8 cellular contexts compared by ENCODE assay signal in the genomic region with DNA sequence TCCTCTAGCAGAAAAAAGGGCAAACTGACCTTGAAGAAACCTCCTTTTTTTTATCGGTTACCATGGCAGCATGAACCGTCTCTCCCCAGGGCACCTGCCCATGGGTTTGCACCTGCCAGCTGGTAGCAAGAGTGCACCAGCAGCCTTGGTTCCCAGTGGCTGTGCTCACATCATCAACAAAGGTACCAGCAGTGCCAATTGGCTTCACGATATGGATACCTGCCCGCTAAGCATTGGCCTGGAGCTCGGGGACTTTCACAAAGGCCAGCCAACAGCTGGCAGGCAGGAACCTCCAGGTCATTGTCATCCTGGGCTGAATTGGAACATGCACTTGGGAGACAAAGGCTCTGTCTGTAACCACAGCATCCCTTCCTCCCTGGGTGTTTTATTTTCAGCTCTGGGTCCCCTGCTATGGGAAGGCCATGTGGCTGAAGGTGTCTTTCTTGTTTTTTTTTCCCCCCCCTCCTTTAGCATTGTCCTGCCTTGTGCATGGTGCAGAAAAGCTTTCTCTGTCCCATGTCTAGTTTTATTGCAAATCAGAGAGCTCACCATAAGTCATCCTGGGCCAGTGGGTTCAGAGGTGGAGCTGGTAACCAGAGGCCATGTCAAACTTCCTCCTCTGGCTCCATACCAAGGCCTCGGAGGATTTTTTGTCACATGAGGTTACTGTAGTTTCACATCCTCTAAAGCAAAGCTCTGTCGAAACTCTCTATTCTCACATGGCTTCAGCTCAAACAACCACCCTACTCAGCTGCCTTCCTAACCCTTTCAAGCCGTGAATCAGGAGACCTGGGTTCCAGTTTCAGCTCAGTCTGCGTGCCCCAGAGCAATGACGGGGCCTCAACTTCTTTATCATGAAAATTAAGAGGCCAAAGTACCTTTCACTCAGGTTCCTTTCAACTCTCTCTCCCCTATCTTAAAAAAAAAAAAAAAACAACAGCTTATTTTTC.
A peak's percentile ranks its signal among the peaks of the same experiment; 100 is the strongest.
DNase-seq lines count a peak whose midpoint lies in the region; ATAC-seq and TF ChIP-seq lines count a peak whose summit lies in the region.

No MANE protein-coding gene starts in this region.

- H3K27me3 ChIP-seq in iPS DF 6.9 (ENCODE audit: control insufficient read depth, insufficient read depth, low read length) = no peaks in the 10 kb centered on the region
- H3K27me3 ChIP-seq in BE2C = no peaks in the 10 kb centered on the region

- ATAC-seq in activated CD4-positive, alpha-beta T cell treated with anti-CD3 and anti-CD28 coated beads for 36 hours = peak; percentile 96
- peak; percentile 98 for ATAC-seq in HG02981 (IDR thresholded peaks at IDR 0.05; ENCODE audit: unreplicated experiment)

- no peak overlapping the region for H3K27ac ChIP-seq in iPS DF 6.9 (ENCODE audit: low read length)

- no CpG with 5 or more reads among the region's 10 CpGs for WGBS in iPS DF 6.9 (ENCODE audit: insufficient coverage, insufficient read length)

- no peak for TF ChIP-seq CTCF in BE2C (IDR thresholded peaks at IDR 0.05; ENCODE audit: low read depth, low read length)

- H3K36me3 ChIP-seq in iPS DF 6.9 (ENCODE audit: control insufficient read depth, insufficient read depth, low read length) = no peaks in the 10 kb centered on the region
- H3K36me3 ChIP-seq in BE2C = no peaks in the 10 kb centered on the region; the same call in 1 of the 2 replicates

- CTCF ChIA-PET in activated CD4-positive, alpha-beta T cell treated with anti-CD3 and anti-CD28 coated beads for 36 hours (lab: Charles Lee) = interaction anchor here (0.6 to 1.9 kb wide), 7 partner anchors 16 to 892 kb away, joined by 3 to 5 read pairs (median 4); no protein-coding TSS in a partner anchor

- no peak overlapping the region for H3K27ac Mint-ChIP-seq in activated CD4-positive, alpha-beta T cell treated with anti-CD3 and anti-CD28 coated beads for 36 hours

- H3K9me3 ChIP-seq in iPS DF 6.9 (ENCODE audit: control insufficient read depth, insufficient read depth, low read length) (no peaks in the 10 kb centered on the region), BE2C (no peaks in the 10 kb centered on the region; the same call in 1 of the 2 replicates)

- no peaks in the 10 kb centered on the region for H3K27me3 Mint-ChIP-seq in activated CD4-positive, alpha-beta T cell treated with anti-CD3 and anti-CD28 coated beads for 36 hours

- H3K4me1 ChIP-seq in iPS DF 6.9 (ENCODE audit: control insufficient read depth, insufficient read depth, low read length) (peaks cover 4% of the 10 kb centered on the region), BE2C (peaks cover 3% of the 10 kb centered on the region; the same call in 1 of the 2 replicates)

- DNase-seq in activated CD4-positive, alpha-beta T cell treated with anti-CD3 and anti-CD28 coated beads for 36 hours = peak; percentile 69
- no peak for DNase-seq in activated CD4-positive, alpha-beta T cell treated with anti-CD3 and anti-CD28 coated beads for 1 hour
- DNase-seq in NCI-H2196 (lab: John Stamatoyannopoulos, UW; ENCODE audit: unreplicated experiment) (peak; percentile 78), iPS DF 6.9 (ENCODE audit: low read depth, low spot score) (peak; percentile 35), BE2C (no peak)
- peak; percentile 25 for DNase-seq in activated effector memory CD4-positive, alpha-beta T cell treated with Interleukin-2 at 50 U/mL for 16 hours
- peak; percentile 8 to 24 for DNase-seq in stimulated activated CD4-positive, alpha-beta T cell treated with anti-CD3 and anti-CD28 coated beads, Interleukin-4, amount 100 ng/mL, for 4 hours

- H3K4me3 ChIP-seq in iPS DF 6.9 (ENCODE audit: low read length) (no peak overlapping the region), BE2C (ENCODE audit: low read depth, low read length) (no peak overlapping the region)

- no peaks in the 10 kb centered on the region for H3K36me3 Mint-ChIP-seq in activated CD4-positive, alpha-beta T cell treated with anti-CD3 and anti-CD28 coated beads for 36 hours (ENCODE audit: low read depth)

- no peak overlapping the region for H3K4me3 Mint-ChIP-seq in activated CD4-positive, alpha-beta T cell treated with anti-CD3 and anti-CD28 coated beads for 36 hours

- peaks cover 40% of the 10 kb centered on the region for H3K4me1 Mint-ChIP-seq in activated CD4-positive, alpha-beta T cell treated with anti-CD3 and anti-CD28 coated beads for 36 hours

- intact Hi-C loops in activated CD4-positive, alpha-beta T cell treated with anti-CD3 and anti-CD28 coated beads for 36 hours (cut with DNase I, micrococcal nuclease) = loop anchor here (2.0 kb wide), 2 partner anchors 23 to 341 kb away; no protein-coding TSS in a partner anchor

- POLR2A ChIA-PET in activated CD4-positive, alpha-beta T cell treated with anti-CD3 and anti-CD28 coated beads for 36 hours (lab: Charles Lee) = interaction anchor here (0.7 to 0.8 kb wide), 5 partner anchors 7 to 411 kb away, joined by 3 to 5 read pairs (median 5); no protein-coding TSS in a partner anchor

- H3K9me3 Mint-ChIP-seq in activated CD4-positive, alpha-beta T cell treated with anti-CD3 and anti-CD28 coated beads for 36 hours (ENCODE audit: low read depth) = peaks cover 5% of the 10 kb centered on the region

Comparison
In these comparisons a context has a peak if more than half of its experiments do, and no peak if none do; other contexts are left out.
1. DNase-seq: peak in activated CD4-positive, alpha-beta T cell treated with anti-CD3 and anti-CD28 coated beads for 36 hours (single experiment), NCI-H2196 (single experiment), activated effector memory CD4-positive, alpha-beta T cell treated with Interleukin-2 at 50 U/mL for 16 hours (single experiment), iPS DF 6.9 (single experiment) and stimulated activated CD4-positive, alpha-beta T cell treated with anti-CD3 and anti-CD28 coated beads, Interleukin-4, amount 100 ng/mL, for 4 hours (2 of 2); none in activated CD4-positive, alpha-beta T cell treated with anti-CD3 and anti-CD28 coated beads for 1 hour (single experiment) and BE2C (single experiment).